Comparison of ENCODE assay signal across 15 cellular contexts in genomic region chr7:152341914-152342236, GRCh38.
DNase-seq lines count a peak whose midpoint lies in the region; ATAC-seq, FAIRE-seq and TF ChIP-seq lines count a peak whose summit lies in the region.
"Had no signal": no experiment of that assay in that cellular context is flagged by ENCODE, and none has a peak within 500 bp of the region (broad histone marks: within the 10 kb centered on the region; RNA-seq: fewer than 3 reads in every experiment).

No MANE protein-coding gene starts in this region.

- H3K27me3 Mint-ChIP-seq in activated naive CD8-positive, alpha-beta T cell = no peaks in the 10 kb centered on the region
- H3K27me3 Mint-ChIP-seq in activated naive CD8-positive, alpha-beta T cell treated with anti-CD3 and anti-CD28 coated beads, Interleukin-2, amount 50 U/mL, for 24 hours = no peaks in the 10 kb centered on the region

- no peak overlapping the region for H3K4me3 Mint-ChIP-seq in activated naive CD8-positive, alpha-beta T cell
- no peak overlapping the region for H3K4me3 Mint-ChIP-seq in activated naive CD8-positive, alpha-beta T cell treated with anti-CD3 and anti-CD28 coated beads, Interleukin-2, amount 50 U/mL, for 24 hours

- H3K27ac Mint-ChIP-seq in activated naive CD8-positive, alpha-beta T cell = peak overlapping the region; percentile 18
- no peak overlapping the region for H3K27ac Mint-ChIP-seq in activated naive CD8-positive, alpha-beta T cell treated with anti-CD3 and anti-CD28 coated beads, Interleukin-2, amount 50 U/mL, for 24 hours

- peaks cover 48% of the 10 kb centered on the region for H3K4me1 Mint-ChIP-seq in activated naive CD8-positive, alpha-beta T cell (ENCODE audit: low read depth)
- H3K4me1 Mint-ChIP-seq in activated naive CD8-positive, alpha-beta T cell treated with anti-CD3 and anti-CD28 coated beads, Interleukin-2, amount 50 U/mL, for 24 hours = peaks cover 33% of the 10 kb centered on the region

- no peak for TF ChIP-seq POLR2A in GM12892 (IDR thresholded peaks at IDR 0.05; ENCODE audit: low read depth, low read length)

- no peak for ATAC-seq in activated naive CD8-positive, alpha-beta T cell treated with anti-CD3 and anti-CD28 coated beads, Interleukin-2, amount 50 U/mL, for 24 hours
- ATAC-seq in HG03354 (IDR thresholded peaks at IDR 0.05; ENCODE audit: poor library complexity, severe bottlenecking, unreplicated experiment) = no peak

- no peak for DNase-seq in activated naive CD8-positive, alpha-beta T cell treated with anti-CD3 and anti-CD28 coated beads, Interleukin-2, amount 50 U/mL, for 24 hours
- DNase-seq in NAMALWA (ENCODE audit: low spot score) = peak; percentile 69
- DNase-seq in germinal center (ENCODE audit: low spot score) = peak; percentile 10
- no peak for DNase-seq in GDM1 (lab: John Stamatoyannopoulos, UW)
- no peak for DNase-seq in GM12892 (ENCODE audit: insufficient read length)
- DNase-seq: 8988T; DMS79; GOT3; NCI-H1105; NCI-H2171; NCI-H345; NCI-H774; NK-92 treated with Interleukin-12 subunit alpha and Interleukin-12 subunit beta, amount 100 ng/mL, for 24 hours had no signal

- H3K36me3 Mint-ChIP-seq in activated naive CD8-positive, alpha-beta T cell = peaks cover 6% of the 10 kb centered on the region
- peaks cover 7% of the 10 kb centered on the region for H3K36me3 Mint-ChIP-seq in activated naive CD8-positive, alpha-beta T cell treated with anti-CD3 and anti-CD28 coated beads, Interleukin-2, amount 50 U/mL, for 24 hours (ENCODE audit: low read depth)

- no peak for FAIRE-seq in GM12892 (lab: Jason Lieb, UNC)

- H3K9me3 Mint-ChIP-seq in activated naive CD8-positive, alpha-beta T cell (ENCODE audit: low read depth) = no peaks in the 10 kb centered on the region
- no peaks in the 10 kb centered on the region for H3K9me3 Mint-ChIP-seq in activated naive CD8-positive, alpha-beta T cell treated with anti-CD3 and anti-CD28 coated beads, Interleukin-2, amount 50 U/mL, for 24 hours

Comparison
In these comparisons a context has a peak if more than half of its experiments do, and no peak if none do; other contexts are left out.
1. DNase-seq: peak in NAMALWA (single experiment) and germinal center (single experiment); none in activated naive CD8-positive, alpha-beta T cell treated with anti-CD3 and anti-CD28 coated beads, Interleukin-2, amount 50 U/mL, for 24 hours (single experiment), GDM1 (single experiment) and GM12892 (single experiment).